Comparison of ENCODE assay signal across 27 cellular contexts in the genomic region with DNA sequence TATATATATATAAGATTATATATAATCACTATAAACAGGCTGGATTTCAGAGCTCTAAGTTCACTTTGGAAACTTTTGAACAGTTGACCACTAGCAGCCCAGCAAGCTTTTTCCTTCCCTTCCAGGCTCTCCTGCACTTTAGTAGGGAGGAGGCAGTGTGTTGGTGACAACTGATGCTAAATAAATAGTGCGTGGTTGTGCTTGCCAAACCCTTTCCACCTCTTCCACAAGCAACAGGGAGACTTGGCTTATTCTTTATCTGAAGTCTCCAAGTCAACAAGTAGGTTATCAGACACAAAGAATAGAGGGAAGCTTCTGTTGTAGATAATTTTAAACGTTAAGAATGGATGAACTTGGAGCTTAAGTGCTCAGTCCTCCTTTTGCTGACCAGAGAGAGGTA.
"Had no signal": no experiment of that assay in that cellular context is flagged by ENCODE, and none has a peak within 500 bp of the region (broad histone marks: within the 10 kb centered on the region; RNA-seq: fewer than 3 reads in every experiment).

No MANE protein-coding gene starts in this region.

- DNase-seq: activated CD4-positive, alpha-beta memory T cell treated with anti-CD3 and anti-CD28 coated beads, Interleukin-2, amount 10 ng/mL, durations not matched to agents 7 days and 5 days; activated CD4-positive, alpha-beta T cell treated with anti-CD3 and anti-CD28 coated beads for 36 hours; activated CD4-positive, alpha-beta T cell treated with anti-CD3 and anti-CD28 coated beads, Interleukin-2, amount 50 U/mL, for 1 hour; activated gamma-delta T cell; activated naive CD4-positive, alpha-beta T cell treated with anti-CD3 and anti-CD28 coated beads for 36 hours; activated T-cell treated with anti-CD3 and anti-CD28 coated beads for 4 hours; activated T-cell treated with anti-CD3 and anti-CD28 coated beads, Interleukin-2, amount 50 U/mL, for 48 hours; adrenal gland; aorta; caudate nucleus; colonic mucosa; Karpas-422; MM.1S; NCI-H1048; NCI-H1417 treated with DMSO at 0.1 percent for 48 hours; NCI-H1694 treated with DMSO at 0.1 percent for 48 hours; NCI-H2081 treated with DMSO at 0.1 percent for 48 hours; NCI-H446; NCI-H526; Peyer's patch; Right ventricle myocardium superior; SJCRH30; SK-N-SH; T-helper 1 cell; WERI-Rb-1 had no signal

- H3K36me3 Mint-ChIP-seq: activated naive CD8-positive, alpha-beta T cell had no signal

- H3K9me3 Mint-ChIP-seq: activated CD4-positive, alpha-beta memory T cell treated with anti-CD3 and anti-CD28 coated beads, Interleukin-2, amount 10 ng/mL, durations not matched to agents 7 days and 5 days; activated naive CD4-positive, alpha-beta T cell treated with anti-CD3 and anti-CD28 coated beads for 36 hours; activated T-helper 17 cell treated with anti-CD3 and anti-CD28 coated beads, Interleukin-2, amount 50 U/mL, for 72 hours had no signal

- H3K27me3 Mint-ChIP-seq: activated CD4-positive, alpha-beta T cell treated with anti-CD3 and anti-CD28 coated beads for 36 hours; activated naive CD8-positive, alpha-beta T cell; activated T-helper 17 cell treated with anti-CD3 and anti-CD28 coated beads, Interleukin-2, amount 50 U/mL, for 72 hours had no signal

- H3K27ac Mint-ChIP-seq: activated CD4-positive, alpha-beta memory T cell treated with anti-CD3 and anti-CD28 coated beads, Interleukin-2, amount 10 ng/mL, durations not matched to agents 7 days and 5 days; activated CD4-positive, alpha-beta T cell treated with anti-CD3 and anti-CD28 coated beads for 36 hours; activated naive CD4-positive, alpha-beta T cell treated with anti-CD3 and anti-CD28 coated beads for 36 hours; activated naive CD8-positive, alpha-beta T cell; activated T-helper 17 cell treated with anti-CD3 and anti-CD28 coated beads, Interleukin-2, amount 50 U/mL, for 72 hours had no signal

- H3K4me3 Mint-ChIP-seq: activated CD4-positive, alpha-beta memory T cell treated with anti-CD3 and anti-CD28 coated beads, Interleukin-2, amount 10 ng/mL, durations not matched to agents 7 days and 5 days; activated CD4-positive, alpha-beta T cell treated with anti-CD3 and anti-CD28 coated beads for 36 hours; activated naive CD4-positive, alpha-beta T cell treated with anti-CD3 and anti-CD28 coated beads for 36 hours; activated naive CD8-positive, alpha-beta T cell; activated T-helper 17 cell treated with anti-CD3 and anti-CD28 coated beads, Interleukin-2, amount 50 U/mL, for 72 hours had no signal

- H3K4me1 Mint-ChIP-seq: activated CD4-positive, alpha-beta memory T cell treated with anti-CD3 and anti-CD28 coated beads, Interleukin-2, amount 10 ng/mL, durations not matched to agents 7 days and 5 days; activated CD4-positive, alpha-beta T cell treated with anti-CD3 and anti-CD28 coated beads for 36 hours; activated T-helper 17 cell treated with anti-CD3 and anti-CD28 coated beads, Interleukin-2, amount 50 U/mL, for 72 hours had no signal
